In genomic region chr18:21331094-21331493, GRCh38 we compare ENCODE assay signal across 19 cellular contexts.
DNase-seq lines count a peak whose midpoint lies in the region; ATAC-seq and TF ChIP-seq lines count a peak whose summit lies in the region.
"Had no signal": no experiment of that assay in that cellular context is flagged by ENCODE, and none has a peak within 500 bp of the region (broad histone marks: within the 10 kb centered on the region; RNA-seq: fewer than 3 reads in every experiment).

No MANE protein-coding gene starts in this region.

- no peaks in the 10 kb centered on the region for H3F3A ChIP-seq in neural cell (ENCODE audit: insufficient read depth, low read length, poor library complexity, severe bottlenecking)

- H3K9ac ChIP-seq in neural cell (ENCODE audit: low read length), result peak overlapping the region; percentile 16
- H3K9ac ChIP-seq: BLaER1 treated with 17β-estradiol and CSF1 and Interleukin-3, amounts not matched to agents 10 nM and 100 nM had no signal

- no peaks in the 10 kb centered on the region for H4K20me1 ChIP-seq in neural cell (ENCODE audit: insufficient read depth)
- H4K20me1 ChIP-seq: BLaER1 treated with 17β-estradiol and CSF1 and Interleukin-3, amounts not matched to agents 10 nM and 100 nM had no signal

- intact Hi-C loops in A673 (cut with micrococcal nuclease; ENCODE audit: unreplicated experiment), result no loop called here
- intact Hi-C loops in posterior vena cava (cut with DNase I), result no loop called here
- intact Hi-C loops in right lobe of liver (cut with DNase I), result no loop called here

- peak; percentile 62 for TF ChIP-seq EP300 in neural cell (conservative IDR thresholded peaks at IDR 0.05; ENCODE audit: poor library complexity, severe bottlenecking)

- no peaks in the 10 kb centered on the region for H3K9me2 ChIP-seq in neural cell (ENCODE audit: insufficient read depth, low read length)

- no peak for TF ChIP-seq CTCF in A673 (conservative IDR thresholded peaks at IDR 0.05; ENCODE audit: low read depth, low read length)
- no peak for TF ChIP-seq CTCF in RWPE2 (IDR thresholded peaks at IDR 0.05; ENCODE audit: poor library complexity, severe bottlenecking)
- TF ChIP-seq CTCF in neural cell (IDR thresholded peaks at IDR 0.05; ENCODE audit: poor library complexity, severe bottlenecking), result no peak
- no peak for TF ChIP-seq CTCF in right lobe of liver (IDR thresholded peaks at IDR 0.05)

- H3K36me3 ChIP-seq in A673 (ENCODE audit: insufficient read depth, low read length, poor library complexity, severe bottlenecking) (no peaks in the 10 kb centered on the region), HAP-1 (replicated peaks) (no peaks in the 10 kb centered on the region), RWPE2 (ENCODE audit: low read depth) (no peaks in the 10 kb centered on the region), neural cell (ENCODE audit: insufficient read depth, low read length) (no peaks in the 10 kb centered on the region), right lobe of liver (no peaks in the 10 kb centered on the region)
- H3K36me3 ChIP-seq: BLaER1 treated with 17β-estradiol and CSF1 and Interleukin-3, amounts not matched to agents 10 nM and 100 nM; Peyer's patch; SJSA1 had no signal

- ATAC-seq in RWPE2 (ENCODE audit: low read depth), result no peak
- no peak for ATAC-seq in right lobe of liver
- ATAC-seq in GM21528 (IDR thresholded peaks at IDR 0.05; ENCODE audit: low FRiP score, unreplicated experiment), result no peak
- ATAC-seq: CD8-positive, alpha-beta T cell had no signal

- no peak overlapping the region for H3K27ac ChIP-seq in A673 (ENCODE audit: low read depth, low read length, poor library complexity, severe bottlenecking)
- H3K27ac ChIP-seq in RWPE2 (ENCODE audit: poor library complexity, severe bottlenecking), result peak overlapping the region; percentile 53
- peak overlapping the region; percentile 21 for H3K27ac ChIP-seq in neural cell (ENCODE audit: low read length)
- H3K27ac ChIP-seq in right lobe of liver, result peak overlapping the region in 1 of 3 donors; percentile 53
- H3K27ac ChIP-seq: BLaER1 treated with 17β-estradiol and CSF1 and Interleukin-3, amounts not matched to agents 10 nM and 100 nM; Peyer's patch; SJSA1 had no signal

- no peak overlapping the region for H2AFZ ChIP-seq in neural cell (ENCODE audit: low read depth, low read length)

- no peaks in the 10 kb centered on the region for H3K79me2 ChIP-seq in neural cell (replicated peaks; ENCODE audit: insufficient read depth, low read length)

- H3K4me1 ChIP-seq in A673 (ENCODE audit: insufficient read depth, low read length, poor library complexity, severe bottlenecking) (peaks cover 11% of the 10 kb centered on the region), HAP-1 (peaks cover 18% of the 10 kb centered on the region), RWPE2 (ENCODE audit: insufficient read depth, poor library complexity, severe bottlenecking) (peaks cover 11% of the 10 kb centered on the region), right lobe of liver (peaks cover 0 to 22% (median 6%) of the 10 kb centered on the region in 4 donors)
- H3K4me1 ChIP-seq: Peyer's patch had no signal

- CTCF ChIA-PET in A673 (lab: Charles Lee), result no interaction called here

- H3K4me2 ChIP-seq in neural cell (ENCODE audit: low read length), result peak overlapping the region; percentile 32
- H3K4me2 ChIP-seq: BLaER1 treated with 17β-estradiol and CSF1 and Interleukin-3, amounts not matched to agents 10 nM and 100 nM had no signal

- TF ChIP-seq POLR2A in right lobe of liver (IDR thresholded peaks at IDR 0.05), result no peak

- DNase-seq in A673 (ENCODE audit: low spot score) (peak; percentile 45), HAP-1 (ENCODE audit: low spot score in 2 of 2) (peak; percentile 39 to 72), RWPE2 (ENCODE audit: low spot score) (no peak), posterior vena cava (ENCODE audit: low spot score) (no peak), right lobe of liver (no peak), islet precursor cell (no peak)
- DNase-seq: CD8-positive, alpha-beta T cell; GOT3; MM.1S; NCI-H1048; NCI-H1417 treated with DMSO at 0.1 percent for 48 hours; NCI-H187; NCI-H2107; NK-92 treated with Interleukin-12 subunit alpha and Interleukin-12 subunit beta, amount 100 ng/mL, for 24 hours had no signal

- H3K27me3 ChIP-seq in A673 (replicated peaks; ENCODE audit: insufficient read depth, low read depth, low read length, poor library complexity), result no peaks in the 10 kb centered on the region
- no peaks in the 10 kb centered on the region for H3K27me3 ChIP-seq in HAP-1 (ENCODE audit: low read depth)
- no peaks in the 10 kb centered on the region for H3K27me3 ChIP-seq in RWPE2 (ENCODE audit: insufficient read depth, poor library complexity, severe bottlenecking)
- no peaks in the 10 kb centered on the region for H3K27me3 ChIP-seq in neural cell (ENCODE audit: insufficient read depth, low read depth, low read length)
- H3K27me3 ChIP-seq in right lobe of liver, result no peaks in the 10 kb centered on the region
- H3K27me3 ChIP-seq: BLaER1 treated with 17β-estradiol and CSF1 and Interleukin-3, amounts not matched to agents 10 nM and 100 nM; Peyer's patch had no signal

- no peak for TF ChIP-seq RAD21 in neural cell (conservative IDR thresholded peaks at IDR 0.05)

- BruUV-seq in A673 (replicated peaks; lab: Mats Ljungman, UMichigan), result no TSS peak

- POLR2A ChIA-PET in A673 (lab: Charles Lee; ENCODE audit: low non-redundant PET), result no interaction called here

- in situ Hi-C loops in HAP-1 (cut with MboI; ENCODE audit: low sequenced_read_pairs), result no loop called here

- H3K9me3 ChIP-seq in A673 (ENCODE audit: low read depth, low read length, poor library complexity, severe bottlenecking) (no peaks in the 10 kb centered on the region), HAP-1 (no peaks in the 10 kb centered on the region), RWPE2 (ENCODE audit: severe bottlenecking) (no peaks in the 10 kb centered on the region), neural cell (ENCODE audit: low read length) (no peaks in the 10 kb centered on the region), right lobe of liver (no peaks in the 10 kb centered on the region)
- H3K9me3 ChIP-seq: BLaER1 treated with 17β-estradiol and CSF1 and Interleukin-3, amounts not matched to agents 10 nM and 100 nM; Peyer's patch; SJSA1 had no signal

- H3K4me3 ChIP-seq in A673 (ENCODE audit: low read depth, low read length, poor library complexity, severe bottlenecking), result no peak overlapping the region
- H3K4me3 ChIP-seq in HAP-1, result no peak overlapping the region
- no peak overlapping the region for H3K4me3 ChIP-seq in RWPE2 (ENCODE audit: severe bottlenecking)
- peak overlapping the region; percentile 53 for H3K4me3 ChIP-seq in neural cell (ENCODE audit: low read length)
- H3K4me3 ChIP-seq in right lobe of liver, result no peak overlapping the region
- H3K4me3 ChIP-seq: BLaER1 treated with 17β-estradiol and CSF1 and Interleukin-3, amounts not matched to agents 10 nM and 100 nM; Peyer's patch; SJSA1 had no signal

- WGBS in right lobe of liver (ENCODE audit: insufficient coverage, low coverage, low lambda C conversion rate, missing lambda C conversion rate), result 50% methylated on average over 2 of the region's 2 CpGs

TF ChIP-seq in neural cell, 6 proteins besides CTCF, POLR2A, EP300 and RAD21:
- TF ChIP-seq TAF1 (IDR thresholded peaks at IDR 0.05; ENCODE audit: low read depth), result no peak
- TF ChIP-seq REST (IDR thresholded peaks at IDR 0.05; ENCODE audit: borderline replicate concordance), result peak; percentile 55

Comparison
In these comparisons a context has a peak if more than half of its experiments do, and no peak if none do; other contexts are left out.
1. DNase-seq: peak in A673 (single experiment) and HAP-1 (2 of 2); none in RWPE2 (single experiment), posterior vena cava (single experiment), right lobe of liver (0 of 3) and islet precursor cell (single experiment).